ENCODE assay signal across 1 cellular context in the genomic region with DNA sequence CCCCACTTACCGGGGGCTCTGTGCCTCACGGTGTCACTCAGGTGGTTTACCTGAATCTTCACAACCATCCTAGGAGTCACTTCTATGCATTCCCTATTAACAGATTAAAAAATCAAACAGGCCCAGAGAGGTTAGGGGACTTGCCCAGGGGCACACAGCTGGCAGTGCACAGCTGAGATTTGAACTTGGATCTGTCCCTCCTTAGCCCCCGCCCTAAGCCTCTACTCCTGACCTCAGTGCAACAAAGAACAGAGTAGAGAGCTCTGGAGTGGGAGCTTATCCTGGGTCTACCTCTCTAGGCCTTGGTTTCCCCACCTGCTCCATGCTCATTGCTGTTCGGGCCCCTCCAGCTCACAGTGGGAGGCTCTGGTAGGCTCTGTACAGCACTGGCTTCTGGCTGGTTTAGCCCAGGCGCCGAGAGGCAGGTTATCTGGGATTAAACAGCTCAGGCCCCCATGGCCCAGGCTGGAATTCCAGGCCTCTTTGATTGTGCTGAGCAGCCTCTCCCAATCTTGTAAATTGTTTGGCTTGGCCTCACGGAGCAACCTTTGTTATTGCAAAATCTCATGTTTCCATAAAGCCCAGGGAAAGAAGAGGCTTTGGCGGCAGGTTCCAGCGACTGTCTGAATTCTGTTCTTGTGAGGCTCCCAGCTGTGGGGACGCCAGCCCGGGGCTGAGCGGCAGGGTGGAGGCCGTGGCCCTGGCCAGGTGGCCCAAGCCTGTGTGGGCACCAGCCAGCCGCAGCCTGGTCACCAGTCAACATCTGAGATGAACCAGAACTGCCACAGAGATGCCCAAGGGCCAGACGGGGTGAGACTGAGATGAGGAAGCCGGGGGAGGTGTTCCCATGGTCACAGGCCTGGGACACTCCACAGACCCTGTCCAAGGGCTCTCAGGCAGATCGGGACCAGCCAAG.
TF ChIP-seq lines count a peak whose summit lies in the region.

No MANE protein-coding gene starts in this region.

TF ChIP-seq in H1, 55 proteins besides CTCF, POLR2A, EP300 and RAD21:
- no peak for TF ChIP-seq SUZ12 (IDR thresholded peaks at IDR 0.05; ENCODE audit: low read length)
- TF ChIP-seq KDM4A (IDR thresholded peaks at IDR 0.05; ENCODE audit: low read depth, low read length, severe bottlenecking), result no peak
- TF ChIP-seq TEAD4 (IDR thresholded peaks at IDR 0.05; ENCODE audit: low read depth, low read length), result peak; percentile 38; the same call in 1 of the 2 replicates
- TF ChIP-seq TCF12 (IDR thresholded peaks at IDR 0.05; ENCODE audit: low read depth, low read length), result no peak
- no peak for TF ChIP-seq POLR2AphosphoS5 (IDR thresholded peaks at IDR 0.05; ENCODE audit: low read depth, low read length)
- TF ChIP-seq CEBPB (IDR thresholded peaks at IDR 0.05; ENCODE audit: low read depth, low read length), result peak; percentile 46; the same call in 1 of the 2 replicates
- peak; percentile 72; the same call in 1 of the 2 replicates for TF ChIP-seq KDM1A (IDR thresholded peaks at IDR 0.05; ENCODE audit: borderline replicate concordance, low read length)
- TF ChIP-seq SAP30 (IDR thresholded peaks at IDR 0.05; ENCODE audit: insufficient read depth, insufficient replicate concordance, low read length), result no peak
